ENCODE assay signal across 8 cellular contexts in genomic region chr15:37981781-37982180, GRCh38. TPM values are rescaled to one million over a fixed set of nuclear protein-coding genes. Genes with fewer than 3 reads are reported as not detected.
DNase-seq lines count a peak whose midpoint lies in the region; ATAC-seq, FAIRE-seq and TF ChIP-seq lines count a peak whose summit lies in the region.
"Had no signal": no experiment of that assay in that cellular context is flagged by ENCODE, and none has a peak within 500 bp of the region (broad histone marks: within the 10 kb centered on the region; RNA-seq: fewer than 3 reads in every experiment).

No MANE protein-coding gene starts in this region.

- TF ChIP-seq POLR2A in H1 (IDR thresholded peaks at IDR 0.05; ENCODE audit: control extremely low read depth in 1 of 2, low read depth in 2 of 2, low read length in 2 of 2) (no peak), thyroid gland (IDR thresholded peaks at IDR 0.05) (no peak)

- H3K27me3 Mint-ChIP-seq in progenitor cell of endocrine pancreas = no peaks in the 10 kb centered on the region
- peaks cover 1% of the 10 kb centered on the region for H3K27me3 Mint-ChIP-seq in activated CD4-positive, alpha-beta memory T cell treated with anti-CD3 and anti-CD28 coated beads for 36 hours

- POLR2A ChIA-PET in H1 (lab: Charles Lee; ENCODE audit: partially characterized antibody) = no interaction called here
- POLR2A ChIA-PET in activated CD4-positive, alpha-beta memory T cell treated with anti-CD3 and anti-CD28 coated beads for 36 hours (lab: Charles Lee) = no interaction called here

- H3K56ac ChIP-seq in H1 (replicated peaks; ENCODE audit: insufficient read length, low read depth, low read length) = no peak overlapping the region

- no peak overlapping the region for H3K23ac ChIP-seq in H1 (ENCODE audit: insufficient read length)

- H3K36me3 ChIP-seq in H1 (ENCODE audit: control insufficient read depth in 2 of 4, insufficient read depth in 4 of 4, low read length in 3 of 4) (no peaks in the 10 kb centered on the region), thyroid gland (no peaks in the 10 kb centered on the region)

- H2BK15ac ChIP-seq in H1 (ENCODE audit: low read length) = no peak overlapping the region

- H3K4me1 Mint-ChIP-seq in progenitor cell of endocrine pancreas (ENCODE audit: low read depth) = no peaks in the 10 kb centered on the region
- H3K4me1 Mint-ChIP-seq in activated CD4-positive, alpha-beta memory T cell treated with anti-CD3 and anti-CD28 coated beads for 36 hours (ENCODE audit: low read depth) = no peaks in the 10 kb centered on the region
- H3K4me1 Mint-ChIP-seq: immature natural killer cell had no signal

- no peak overlapping the region for H3K27ac ChIP-seq in H1 (ENCODE audit: low read depth, low read length)
- H3K27ac ChIP-seq in thyroid gland = no peak overlapping the region

- no peak overlapping the region for H2BK5ac ChIP-seq in H1 (ENCODE audit: low read depth, low read length)

- no peak overlapping the region for H3K4me3 Mint-ChIP-seq in progenitor cell of endocrine pancreas (ENCODE audit: low read depth)
- no peak overlapping the region for H3K4me3 Mint-ChIP-seq in activated CD4-positive, alpha-beta memory T cell treated with anti-CD3 and anti-CD28 coated beads for 36 hours
- H3K4me3 Mint-ChIP-seq: immature natural killer cell had no signal

- no peak overlapping the region for H4K5ac ChIP-seq in H1 (ENCODE audit: insufficient read length, low read depth, low read length)

- no peak overlapping the region for H2BK12ac ChIP-seq in H1 (ENCODE audit: low read depth, low read length)

- no peak overlapping the region for H2AK5ac ChIP-seq in H1 (ENCODE audit: low read depth, low read length)

- no peak overlapping the region for H4K8ac ChIP-seq in H1 (ENCODE audit: extremely low read depth, insufficient read depth, low read length)

- DNase-seq in NCI-H524 (lab: John Stamatoyannopoulos, UW) (peak; percentile 34 to 69), H1 (ENCODE audit: low read depth in 1 of 2, low spot score in 2 of 2) (no peak), progenitor cell of endocrine pancreas (ENCODE audit: low spot score, unreplicated experiment) (no peak), thyroid gland (no peak)
- no peak for DNase-seq in activated CD4-positive, alpha-beta memory T cell treated with anti-CD3 and anti-CD28 coated beads for 36 hours
- DNase-seq: immature natural killer cell had no signal

- H3K4me1 ChIP-seq in H1 (replicated peaks in 1 of 4; ENCODE audit: control insufficient read depth in 3 of 4, insufficient read depth in 4 of 4, low read length in 3 of 4) (no peaks in the 10 kb centered on the region), thyroid gland (no peaks in the 10 kb centered on the region)

- no peak for ATAC-seq in GM18867 (IDR thresholded peaks at IDR 0.05; ENCODE audit: unreplicated experiment)

- H3K79me1 ChIP-seq in H1 (ENCODE audit: low read depth, low read length) = no peaks in the 10 kb centered on the region

- H4K20me1 ChIP-seq in H1 (replicated peaks in 1 of 2; ENCODE audit: control insufficient read depth in 1 of 2, insufficient read depth in 2 of 2, low read length in 2 of 2) = no peaks in the 10 kb centered on the region

- WGBS in H1 (ENCODE audit: extremely low coverage in 1 of 2, insufficient coverage in 1 of 2, insufficient read length in 1 of 2, insufficient replicate concordance in 2 of 2, low coverage in 1 of 2, low lambda C conversion rate in 2 of 2, missing lambda C conversion rate in 1 of 2), 2 experiments = 79% methylated on average over 3 of the region's 3 CpGs; no CpG with 5 or more reads in 1 of the 2 experiments
- 34 to 39% methylated on average over 3 of the region's 3 CpGs for WGBS in thyroid gland, 2 donors

- no peak overlapping the region for H2BK120ac ChIP-seq in H1 (replicated peaks; ENCODE audit: low read depth, low read length)

- H3K4me2 ChIP-seq in H1 (ENCODE audit: insufficient read depth in 1 of 2, low read depth in 2 of 2, low read length in 2 of 2) = no peak overlapping the region

- H3K27ac Mint-ChIP-seq in progenitor cell of endocrine pancreas = no peak overlapping the region
- no peak overlapping the region for H3K27ac Mint-ChIP-seq in activated CD4-positive, alpha-beta memory T cell treated with anti-CD3 and anti-CD28 coated beads for 36 hours
- H3K27ac Mint-ChIP-seq: immature natural killer cell had no signal

- H2AFZ ChIP-seq in H1 (ENCODE audit: low read length) = no peak overlapping the region; the same call in 1 of the 2 replicates

- H3K18ac ChIP-seq in H1 (ENCODE audit: extremely low read depth, low read length) = no peak overlapping the region

- intact Hi-C loops in thyroid gland (cut with DNase I) = no loop called here
- intact Hi-C loops in activated CD4-positive, alpha-beta memory T cell treated with anti-CD3 and anti-CD28 coated beads for 36 hours (cut with micrococcal nuclease) = no loop called here

- H3K14ac ChIP-seq in H1 (ENCODE audit: insufficient read length) = no peak overlapping the region

- H3K9ac ChIP-seq in H1 (replicated peaks in 1 of 4; ENCODE audit: extremely low read depth in 1 of 4, low read depth in 3 of 4, low read length in 3 of 4) = no peak overlapping the region

- no peaks in the 10 kb centered on the region for H3K27me3 ChIP-seq in H1 (replicated peaks in 1 of 4; ENCODE audit: control insufficient read depth in 3 of 4, extremely low read depth in 1 of 4, insufficient read depth in 3 of 4, low read length in 3 of 4)
- H3K27me3 ChIP-seq in thyroid gland = no peaks in the 10 kb centered on the region

- no peaks in the 10 kb centered on the region for H3K23me2 ChIP-seq in H1 (ENCODE audit: low read depth, low read length)

- CTCF ChIA-PET in H1 (lab: Charles Lee; ENCODE audit: partially characterized antibody) = interaction anchor here (0.6 to 1.6 kb wide), 10 partner anchors 11 to 709 kb away, joined by 3 to 5 read pairs (median 3); no protein-coding TSS in a partner anchor
- CTCF ChIA-PET in activated CD4-positive, alpha-beta memory T cell treated with anti-CD3 and anti-CD28 coated beads for 36 hours (lab: Charles Lee) = interaction anchor here (1.5 kb wide), 1 partner anchor 373 kb away, joined by 4 read pairs; no protein-coding TSS in a partner anchor

- no peaks in the 10 kb centered on the region for H3K9me3 ChIP-seq in H1 (ENCODE audit: insufficient read depth in 2 of 2, low read depth in 1 of 2, low read length in 1 of 2)
- no peaks in the 10 kb centered on the region for H3K9me3 ChIP-seq in thyroid gland

- H3K9me3 Mint-ChIP-seq in progenitor cell of endocrine pancreas (ENCODE audit: low read depth) = peaks cover 6% of the 10 kb centered on the region
- no peaks in the 10 kb centered on the region for H3K9me3 Mint-ChIP-seq in activated CD4-positive, alpha-beta memory T cell treated with anti-CD3 and anti-CD28 coated beads for 36 hours

- no peak overlapping the region for H4K91ac ChIP-seq in H1 (replicated peaks; ENCODE audit: insufficient read length, low read length)

- 0 out of 3 replicates have a peak, but pooled peaks have one; percentile 9 for TF ChIP-seq CTCF in GM12872 (IDR thresholded peaks at IDR 0.05; ENCODE audit: insufficient read depth, low read depth, low read length)
- TF ChIP-seq CTCF in H1 (IDR thresholded peaks at IDR 0.05; ENCODE audit: control extremely low read depth in 1 of 3, insufficient read depth in 1 of 3, low read depth in 1 of 3, low read length in 3 of 3) = peak in 1 of 3 experiments; percentile 54; a peak in 2 of 4 replicates
- peak; percentile 42 for TF ChIP-seq CTCF in progenitor cell of endocrine pancreas (IDR thresholded peaks at IDR 0.05; ENCODE audit: unreplicated experiment)
- TF ChIP-seq CTCF in thyroid gland (IDR thresholded peaks at IDR 0.05) = peak in 2 of 6 experiments; percentile 33 to 54

- FAIRE-seq in H1 (lab: Jason Lieb, UNC) = peak; percentile 69

- TF ChIP-seq EP300 in H1 (IDR thresholded peaks at IDR 0.05; ENCODE audit: borderline replicate concordance in 1 of 2, low read depth in 2 of 2, low read length in 2 of 2) = no peak

- H2BK20ac ChIP-seq in H1 (ENCODE audit: low read length) = no peak overlapping the region

- H3K4me3 ChIP-seq in H1 (ENCODE audit: extremely low read depth in 1 of 4, insufficient read depth in 2 of 4, low read depth in 3 of 4, low read length in 4 of 4) (no peak overlapping the region), thyroid gland (replicated peaks in 1 of 3) (no peak overlapping the region)

- no peaks in the 10 kb centered on the region for H3K79me2 ChIP-seq in H1 (ENCODE audit: control insufficient read depth in 1 of 2, insufficient read depth in 2 of 2, low read length in 2 of 2)

- peak; percentile 24 to 46; a peak in 3 of 4 replicates for TF ChIP-seq RAD21 in H1 (IDR thresholded peaks at IDR 0.05 in 1 of 2, conservative IDR thresholded peaks at IDR 0.05 in 1 of 2; ENCODE audit: low read depth in 2 of 2, low read length in 2 of 2)

- no peak overlapping the region for H3K4ac ChIP-seq in H1 (replicated peaks; ENCODE audit: insufficient read length, low read depth, low read length)

- H3K36me3 Mint-ChIP-seq in progenitor cell of endocrine pancreas (ENCODE audit: insufficient read depth) = no peaks in the 10 kb centered on the region
- no peaks in the 10 kb centered on the region for H3K36me3 Mint-ChIP-seq in activated CD4-positive, alpha-beta memory T cell treated with anti-CD3 and anti-CD28 coated beads for 36 hours
- H3K36me3 Mint-ChIP-seq: immature natural killer cell had no signal

TF ChIP-seq in H1, 55 proteins besides CTCF, POLR2A, EP300 and RAD21 (continues in another document):
- TF ChIP-seq BACH1 (IDR thresholded peaks at IDR 0.05; ENCODE audit: low read length) = no peak

RNA-seq across cellular contexts. Expression of gene TMCO5A, which starts 47.3 kb away (rescaled TPM):
- not detected in 2 replicates for total RNA-seq in H1 (2021; fragmentation: NEBNext Ultra II Directional; extraction: Animal tissue kit (Norgen Biotek cat#: 25700))
- not detected in 2 replicates for polyA plus RNA-seq in H1 (2011; rRNA removed)
- polyA plus RNA-seq in H1 (2011; cell fraction: cytosol; rRNA removed) = not detected
- not detected for polyA plus RNA-seq in H1 (2011; cell fraction: nucleus; rRNA removed)
- not detected in 4 replicates for polyA plus RNA-seq in H1 (2012, experiment 1 of 2)
- polyA plus RNA-seq in H1 (2012, experiment 2 of 2) = not detected
- polyA plus RNA-seq in H1 (2013, experiment 1 of 2) = not detected
- not detected for polyA plus RNA-seq in H1 (2013, experiment 2 of 2)
- not detected in 2 replicates for polyA minus RNA-seq in H1 (2011; rRNA and poly(A)+ RNA removed)
- not detected for polyA minus RNA-seq in H1 (2011; cell fraction: cytosol; rRNA and poly(A)+ RNA removed)
- polyA minus RNA-seq in H1 (2011; cell fraction: nucleus; rRNA and poly(A)+ RNA removed) = not detected
- total RNA-seq in progenitor cell of endocrine pancreas (not detected in 2 replicates), thyroid gland (not detected)
- not detected for total RNA-seq in activated CD4-positive, alpha-beta memory T cell treated with anti-CD3 and anti-CD28 coated beads for 36 hours
- polyA plus RNA-seq: immature natural killer cell had no signal

Comparison
In these comparisons a context has a peak if more than half of its experiments do, and no peak if none do; other contexts are left out.
1. DNase-seq: peak in NCI-H524 (2 of 2); none in H1 (0 of 2), progenitor cell of endocrine pancreas (single experiment), thyroid gland (0 of 2) and activated CD4-positive, alpha-beta memory T cell treated with anti-CD3 and anti-CD28 coated beads for 36 hours (single experiment).